21 cellular contexts compared by ENCODE assay signal in the genomic region with DNA sequence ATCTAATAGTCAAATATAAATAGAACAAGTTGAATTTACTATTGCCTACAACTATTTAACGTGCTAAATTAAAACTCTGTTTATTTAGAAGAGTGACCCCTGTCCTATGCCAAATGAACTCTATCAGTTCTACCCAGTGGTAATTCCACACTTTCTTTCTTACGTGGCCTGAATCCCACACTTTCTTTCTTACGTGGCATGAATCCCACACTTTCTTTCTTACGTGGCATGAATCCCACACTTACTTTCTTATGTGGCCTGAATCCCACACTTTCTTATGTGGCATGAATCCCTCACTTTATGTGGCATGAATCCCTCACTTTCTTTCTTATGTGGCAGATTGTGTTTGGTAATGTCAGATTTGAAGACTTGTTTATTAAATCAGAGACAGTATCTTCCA. TPM values are rescaled to one million over a fixed set of nuclear protein-coding genes. Genes with fewer than 3 reads are reported as not detected.
DNase-seq lines count a peak whose midpoint lies in the region; ATAC-seq, FAIRE-seq and TF ChIP-seq lines count a peak whose summit lies in the region.
"Had no signal": no experiment of that assay in that cellular context is flagged by ENCODE, and none has a peak within 500 bp of the region (broad histone marks: within the 10 kb centered on the region; RNA-seq: fewer than 3 reads in every experiment).

No MANE protein-coding gene starts in this region.

- no peaks in the 10 kb centered on the region for H3K9me2 ChIP-seq in Loucy (replicated peaks; ENCODE audit: low read depth, low read length)

- H3K79me2 ChIP-seq in Loucy (ENCODE audit: insufficient read depth, low read length) (peaks cover 100% of the 10 kb centered on the region), keratinocyte (ENCODE audit: control insufficient read depth, insufficient read depth, low read length) (peaks cover 81% of the 10 kb centered on the region)

- H3K27me3 ChIP-seq in Caco-2 (replicated peaks; ENCODE audit: control insufficient read depth, insufficient read depth, low read length) = no peaks in the 10 kb centered on the region
- no peaks in the 10 kb centered on the region for H3K27me3 ChIP-seq in Loucy (ENCODE audit: insufficient read depth, low read length, poor library complexity, severe bottlenecking)
- H3K27me3 ChIP-seq in keratinocyte (ENCODE audit: control insufficient read depth, extremely low read depth, insufficient read depth, low read length) = no peaks in the 10 kb centered on the region
- H3K27me3 ChIP-seq in gastrocnemius medialis = no peaks in the 10 kb centered on the region
- H3K27me3 ChIP-seq: BLaER1, thyroid gland had no signal

- H3K4me3 ChIP-seq in Caco-2 (ENCODE audit: low read depth, low read length) (no peak overlapping the region), Loucy (ENCODE audit: low read length, poor library complexity, severe bottlenecking) (no peak overlapping the region), keratinocyte (ENCODE audit: control insufficient read depth in 2 of 3, extremely low read depth in 1 of 3, insufficient read depth in 2 of 3, low read depth in 1 of 3, low read length in 3 of 3) (no peak overlapping the region), gastrocnemius medialis (no peak overlapping the region)
- H3K4me3 ChIP-seq: BLaER1, thyroid gland had no signal

- H3K36me3 ChIP-seq in Caco-2 (ENCODE audit: control insufficient read depth, insufficient read depth, low read length) = no peaks in the 10 kb centered on the region; the same call in 1 of the 2 replicates
- H3K36me3 ChIP-seq in Loucy (ENCODE audit: insufficient read depth, low read length) = no peaks in the 10 kb centered on the region
- peaks cover 3 to 10% of the 10 kb centered on the region in 2 experiments for H3K36me3 ChIP-seq in keratinocyte (ENCODE audit: control insufficient read depth in 2 of 2, extremely low read depth in 1 of 2, insufficient read depth in 2 of 2, low read length in 2 of 2)
- no peaks in the 10 kb centered on the region for H3K36me3 ChIP-seq in gastrocnemius medialis
- H3K36me3 ChIP-seq: thyroid gland had no signal

- peaks cover 2% of the 10 kb centered on the region for H3K9me1 ChIP-seq in keratinocyte (ENCODE audit: control insufficient read depth, extremely low read depth, insufficient read depth, low read length)

- ATAC-seq in gastrocnemius medialis (no peak), GM18858 (IDR thresholded peaks at IDR 0.05; ENCODE audit: unreplicated experiment) (no peak)
- ATAC-seq: activated CD8-positive, alpha-beta T cell treated with anti-CD3 and anti-CD28 coated beads, Interleukin-2, amount 10 ng/mL, durations not matched to agents 7 days and 5 days; sciatic nerve had no signal

- peak overlapping the region; percentile 10 for H3K27ac ChIP-seq in keratinocyte (ENCODE audit: control insufficient read depth, insufficient read depth, low read length)
- H3K27ac ChIP-seq in gastrocnemius medialis = peak overlapping the region; percentile 80 to 92 (median 88)
- H3K27ac ChIP-seq: KMS-11 had no signal

- H2AFZ ChIP-seq in Loucy (ENCODE audit: low read length) (no peak overlapping the region), keratinocyte (ENCODE audit: control insufficient read depth, low read length) (no peak overlapping the region)

- H3F3A ChIP-seq in Loucy (ENCODE audit: low read depth) = peaks cover 4% of the 10 kb centered on the region; the same call in 1 of the 2 replicates

- intact Hi-C loops in Caco-2 (cut with micrococcal nuclease; ENCODE audit: unreplicated experiment) (no loop called here), gastrocnemius medialis (cut with DNase I; ENCODE audit: low total_unique reads) (no loop called here)

- DNase-seq in Caco-2 = no peak
- DNase-seq in keratinocyte (ENCODE audit: low read depth, low spot score) = no peak
- no peak for DNase-seq in gastrocnemius medialis
- no peak for DNase-seq in C1 segment of cervical spinal cord (lab: John Stamatoyannopoulos, UW)
- no peak for DNase-seq in kidney glomerular epithelial cell (lab: John Stamatoyannopoulos, UW)
- DNase-seq: activated CD8-positive, alpha-beta T cell treated with anti-CD3 and anti-CD28 coated beads, Interleukin-2, amount 10 ng/mL, durations not matched to agents 7 days and 5 days; activated effector memory CD4-positive, alpha-beta T cell treated with Interleukin-2 at 50 U/mL for 16 hours; aorta; DMS79 treated with DMSO at 0.1 percent for 48 hours; NCI-H1105; NCI-H226; stimulated activated CD4-positive, alpha-beta T cell treated with anti-CD3 and anti-CD28 coated beads, Interleukin-4, amount 100 ng/mL, for 24 hours; stimulated activated CD8-positive, alpha-beta memory T cell treated with anti-CD3 and anti-CD28 coated beads, Interleukin-4, amount 100 ng/mL, for 48 hours; thyroid gland had no signal

- POLR2A ChIA-PET in Caco-2 (lab: Charles Lee) = no interaction called here

- H3K9me3 Mint-ChIP-seq in Caco-2 (ENCODE audit: unreplicated experiment) = no peaks in the 10 kb centered on the region

- no peak for FAIRE-seq in keratinocyte (lab: Jason Lieb, UNC)
- FAIRE-seq: colon, frontal cortex had no signal

- BruUV-seq in Caco-2 (replicated peaks; lab: Mats Ljungman, UMichigan) = no TSS peak

- no peak overlapping the region for H3K4me3 Mint-ChIP-seq in Caco-2 (ENCODE audit: unreplicated experiment)
- H3K4me3 Mint-ChIP-seq: activated CD8-positive, alpha-beta T cell treated with anti-CD3 and anti-CD28 coated beads, Interleukin-2, amount 10 ng/mL, durations not matched to agents 7 days and 5 days had no signal

- no peak for TF ChIP-seq POLR2A in gastrocnemius medialis (IDR thresholded peaks at IDR 0.05)

- no peaks in the 10 kb centered on the region for H3K9me3 ChIP-seq in Caco-2
- H3K9me3 ChIP-seq in Loucy (ENCODE audit: insufficient read depth, low read depth, low read length) = no peaks in the 10 kb centered on the region
- no peaks in the 10 kb centered on the region for H3K9me3 ChIP-seq in keratinocyte (ENCODE audit: control insufficient read depth, low read depth, low read length)
- H3K9me3 ChIP-seq in gastrocnemius medialis = no peaks in the 10 kb centered on the region
- H3K9me3 ChIP-seq: BLaER1, thyroid gland had no signal

- CTCF ChIA-PET in Caco-2 (lab: Charles Lee) = no interaction called here

- H3K9ac ChIP-seq in Loucy (ENCODE audit: low read depth, low read length, poor library complexity, severe bottlenecking) (no peak overlapping the region), keratinocyte (ENCODE audit: control insufficient read depth, extremely low read depth, insufficient read depth, low read length) (no peak overlapping the region)
- H3K9ac ChIP-seq: BLaER1, KMS-11 had no signal

- H3K36me3 Mint-ChIP-seq in Caco-2 (ENCODE audit: insufficient read depth, unreplicated experiment) = peaks cover 63% of the 10 kb centered on the region

- H4K20me1 ChIP-seq in Loucy (ENCODE audit: insufficient read depth, low read length, poor library complexity, severe bottlenecking) (peaks cover 95% of the 10 kb centered on the region), keratinocyte (ENCODE audit: control insufficient read depth, extremely low read depth, insufficient read depth, low read length) (peaks cover 55% of the 10 kb centered on the region)

- H3K4me2 ChIP-seq in Loucy (ENCODE audit: low read depth, low read length, poor library complexity, severe bottlenecking) = peak overlapping the region; percentile 30
- H3K4me2 ChIP-seq in keratinocyte (ENCODE audit: control insufficient read depth, extremely low read depth, insufficient read depth, low read depth, low read length) = no peak overlapping the region
- H3K4me2 ChIP-seq: BLaER1, KMS-11 had no signal

- H3K27ac Mint-ChIP-seq in Caco-2 (ENCODE audit: unreplicated experiment) = peak overlapping the region; percentile 13
- H3K27ac Mint-ChIP-seq: activated CD8-positive, alpha-beta T cell treated with anti-CD3 and anti-CD28 coated beads, Interleukin-2, amount 10 ng/mL, durations not matched to agents 7 days and 5 days had no signal

- dilution Hi-C loops in keratinocyte (cut with MboI; ENCODE audit: extremely low pct_ligation_motif_present, low sequenced_read_pairs) = no loop called here

- peaks cover 38% of the 10 kb centered on the region for H3K4me1 Mint-ChIP-seq in Caco-2 (ENCODE audit: low read depth, unreplicated experiment)

- in situ Hi-C loops in gastrocnemius medialis (cut with MboI; ENCODE audit: low sequenced_read_pairs in 4 of 4) = no loop called here

- H3K4me1 ChIP-seq in Caco-2 (peaks cover 42% of the 10 kb centered on the region), Loucy (ENCODE audit: insufficient read depth, low read length, poor library complexity, severe bottlenecking) (peaks cover 46% of the 10 kb centered on the region), keratinocyte (ENCODE audit: control insufficient read depth, extremely low read depth, insufficient read depth, low read length) (peaks cover 56% of the 10 kb centered on the region), gastrocnemius medialis (peaks cover 84 to 85% of the 10 kb centered on the region in 2 donors)

- TF ChIP-seq CTCF in Caco-2 (IDR thresholded peaks at IDR 0.05; ENCODE audit: insufficient read depth in 1 of 2, low read depth in 1 of 2, low read length in 1 of 2, severe bottlenecking in 1 of 2, unreplicated experiment in 1 of 2) = no peak
- no peak for TF ChIP-seq CTCF in Loucy (conservative IDR thresholded peaks at IDR 0.05; ENCODE audit: low read length)
- no peak for TF ChIP-seq CTCF in keratinocyte (optimal IDR thresholded peaks at IDR 0.05 in 1 of 3, IDR thresholded peaks at IDR 0.05 in 1 of 3, conservative IDR thresholded peaks at IDR 0.05 in 1 of 3; ENCODE audit: extremely low read depth in 1 of 3, insufficient read depth in 2 of 3, low read length in 3 of 3)
- no peak for TF ChIP-seq CTCF in gastrocnemius medialis (IDR thresholded peaks at IDR 0.05 in 4 of 5, conservative IDR thresholded peaks at IDR 0.05 in 1 of 5)

- H3K27me3 Mint-ChIP-seq in Caco-2 (ENCODE audit: insufficient read depth, unreplicated experiment) = no peaks in the 10 kb centered on the region

RNA-seq across cellular contexts. Expression of gene FOXK2, which starts 6.2 kb away (rescaled TPM):
- total RNA-seq in Caco-2 (2022) = 118 and 124 TPM in 2 replicates
- 39.4 to 43.9 TPM (median 43.8 TPM) in 3 replicates for polyA plus RNA-seq in keratinocyte
- 18.2 TPM for polyA plus RNA-seq in keratinocyte (2011; ENCODE audit: low read depth)
- polyA plus RNA-seq in keratinocyte (2011; cell fraction: cytosol; rRNA removed) = 35.9 and 37.2 TPM in 2 replicates
- 48.2 and 60.2 TPM in 2 replicates for polyA plus RNA-seq in keratinocyte (2011; cell fraction: nucleus; rRNA removed)
- 28.4 and 48.4 TPM in 2 replicates for polyA plus RNA-seq in keratinocyte (2012; ENCODE audit: low replicate concordance)
- 41.7 to 60.1 TPM (median 47.5 TPM) in 3 replicates for polyA minus RNA-seq in keratinocyte
- polyA minus RNA-seq in keratinocyte (2011; cell fraction: cytosol; rRNA and poly(A)+ RNA removed) = 75.4 TPM
- 47.2 and 69.3 TPM in 2 replicates for polyA minus RNA-seq in keratinocyte (2011; cell fraction: nucleus; rRNA and poly(A)+ RNA removed)
- 100 to 1,000 TPM in 1 of 4 donors, 10 to 100 TPM in 3; 70.7 to 109 (median 85.0) TPM for total RNA-seq in gastrocnemius medialis
